23 cellular contexts compared by ENCODE assay signal in the genomic region with DNA sequence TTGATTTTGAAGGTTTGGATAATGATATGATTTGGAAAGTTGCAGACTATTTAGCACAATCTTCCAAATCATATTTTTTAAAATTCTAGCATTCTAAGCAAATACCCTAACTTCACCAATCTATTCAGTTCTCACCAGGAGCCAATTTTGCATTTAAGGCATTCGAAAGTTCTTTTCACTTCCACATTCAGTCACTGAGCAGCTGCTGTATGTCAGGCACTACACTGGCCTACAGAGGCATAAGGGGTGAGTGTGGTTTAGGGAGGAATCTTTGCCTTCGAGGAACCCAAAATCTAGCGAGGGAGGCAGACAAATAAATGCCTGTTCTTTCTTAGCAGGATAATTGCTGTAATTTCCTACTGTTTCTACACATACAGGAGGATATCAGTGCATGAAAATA. TPM values are rescaled to one million over a fixed set of nuclear protein-coding genes. Genes with fewer than 3 reads are reported as not detected.
DNase-seq lines count a peak whose midpoint lies in the region; ATAC-seq, FAIRE-seq and TF ChIP-seq lines count a peak whose summit lies in the region.
"Had no signal": no experiment of that assay in that cellular context is flagged by ENCODE, and none has a peak within 500 bp of the region (broad histone marks: within the 10 kb centered on the region; RNA-seq: fewer than 3 reads in every experiment).

No MANE protein-coding gene starts in this region.

- no peak for TF ChIP-seq CTCF in GM12878 (IDR thresholded peaks at IDR 0.05 in 2 of 3, conservative IDR thresholded peaks at IDR 0.05 in 1 of 3; ENCODE audit: control insufficient read depth in 2 of 3, extremely low read depth in 1 of 3, insufficient read depth in 1 of 3, low read depth in 3 of 3, low read length in 3 of 3)
- no peak for TF ChIP-seq CTCF in GM10266 (IDR thresholded peaks at IDR 0.05; ENCODE audit: control insufficient read depth, insufficient read depth, low read depth, missing control alignments)

- H4K20me1 ChIP-seq in GM12878 (ENCODE audit: control insufficient read depth, insufficient read depth), result no peaks in the 10 kb centered on the region

- TF ChIP-seq EP300 in GM12878 (IDR thresholded peaks at IDR 0.05; ENCODE audit: borderline replicate concordance in 1 of 2, control insufficient read depth in 1 of 2, low read depth in 2 of 2, low read length in 2 of 2), result no peak

- H3K27ac ChIP-seq in GM12878 (ENCODE audit: control insufficient read depth, insufficient read depth), result no peak overlapping the region
- H3K27ac ChIP-seq: body of pancreas, skin epidermis, testis had no signal

- intact Hi-C loops in GM12878 (cut with micrococcal nuclease; ENCODE audit: unreplicated experiment), result no loop called here

- POLR2A ChIA-PET in GM12878 (lab: Charles Lee), result no interaction called here

- no peaks in the 10 kb centered on the region for H3K36me3 ChIP-seq in GM12878 (ENCODE audit: control insufficient read depth in 2 of 2, insufficient read depth in 2 of 2, low read length in 1 of 2)

- ATAC-seq in GM19043 (IDR thresholded peaks at IDR 0.05; ENCODE audit: low read depth, unreplicated experiment) (peak; percentile 89), GM21786 (IDR thresholded peaks at IDR 0.05; ENCODE audit: unreplicated experiment) (peak; percentile 80), HG03342 (IDR thresholded peaks at IDR 0.05; ENCODE audit: unreplicated experiment) (peak; percentile 72), GM12878 (peak; percentile 63)
- ATAC-seq: activated naive CD4-positive, alpha-beta T cell treated with anti-CD3 and anti-CD28 coated beads, Interleukin-2, amount 50 U/mL, for 72 hours; body of pancreas had no signal

- H3K27me3 ChIP-seq in GM12878 (replicated peaks in 1 of 2; ENCODE audit: control insufficient read depth in 2 of 2, insufficient read depth in 2 of 2, low read length in 1 of 2), result no peaks in the 10 kb centered on the region; a peak in 1 of 4 replicates
- H3K27me3 ChIP-seq: body of pancreas, testis had no signal

- RAD21 ChIA-PET in GM12878 (lab: Charles Lee; ENCODE audit: unreplicated experiment), result no interaction called here

- H3K4me2 ChIP-seq in GM12878 (ENCODE audit: control insufficient read depth, insufficient read depth), result no peak overlapping the region

- no peak for TF ChIP-seq RAD21 in GM12878 (IDR thresholded peaks at IDR 0.05; ENCODE audit: insufficient read depth, low read depth, low read length)

- WGBS in GM12878 (ENCODE audit: insufficient coverage, insufficient replicate concordance, low lambda C conversion rate, missing lambda C conversion rate), result 0% methylated on average over 3 of the region's 3 CpGs

- TF ChIP-seq POLR2A in GM12878 (IDR thresholded peaks at IDR 0.05; ENCODE audit: low read depth, low read length), result no peak

- H3K79me2 ChIP-seq in GM12878 (ENCODE audit: control insufficient read depth, insufficient read depth, low read length), result no peaks in the 10 kb centered on the region

- CTCF ChIA-PET in GM12878 (lab: Yijun Ruan, JAX), result no interaction called here

- SMC1A ChIA-PET in GM12878 (lab: Charles Lee; ENCODE audit: uncharacterized antibody, unreplicated experiment), result interaction anchor here (0.8 kb wide), 1 partner anchor 12 kb away, joined by 4 read pairs; no protein-coding TSS in a partner anchor

- H2AFZ ChIP-seq in GM12878 (ENCODE audit: control insufficient read depth, low read depth, low read length), result no peak overlapping the region

- BruUV-seq in GM12878 (replicated peaks; lab: Mats Ljungman, UMichigan), result no TSS peak

- DNase-seq in GM12878 (ENCODE audit: low read depth, low spot score) (no peak), NOMO-1 treated with dmso at 0.1 percent for 144 hours (lab: John Stamatoyannopoulos, UW; ENCODE audit: unreplicated experiment) (no peak), GM10266 (ENCODE audit: extremely low spot score) (no peak)
- DNase-seq in stimulated activated CD4-positive, alpha-beta T cell treated with anti-CD3 and anti-CD28 coated beads, Interleukin-4, amount 100 ng/mL, for 24 hours, result no peak
- DNase-seq in stimulated activated CD4-positive, alpha-beta T cell treated with anti-CD3 and anti-CD28 coated beads, Interleukin-12 subunit alpha, Interleukin-12 subunit beta, amount 100 ng/mL, for 4 hours, result no peak
- DNase-seq: activated CD4-positive, alpha-beta T cell treated with anti-CD3 and anti-CD28 coated beads for 48 hours; body of pancreas; GDM1; NCI-H2081 treated with DMSO at 0.1 percent for 48 hours; NCI-H524; OCI-M1; posterior cingulate gyrus; T1000; testis had no signal

- H3K4me3 ChIP-seq in GM12878, result no peak overlapping the region
- H3K4me3 ChIP-seq: body of pancreas, lung, skin epidermis, testis had no signal

- in situ Hi-C loops in GM12878 (cut with MboI), result no loop called here

- H3K9ac ChIP-seq in GM12878 (ENCODE audit: control insufficient read depth, insufficient read depth, low read length), result no peak overlapping the region

- no peak for FAIRE-seq in GM12878 (lab: Jason Lieb, UNC)
- FAIRE-seq: GM18507 had no signal

- H3K9me3 ChIP-seq in GM12878 (replicated peaks; ENCODE audit: control insufficient read depth, insufficient read depth, low read length), result no peaks in the 10 kb centered on the region
- H3K9me3 ChIP-seq: body of pancreas, testis had no signal

- H3K4me1 ChIP-seq in GM12878 (ENCODE audit: control insufficient read depth, insufficient read depth, low read length), result no peaks in the 10 kb centered on the region
- H3K4me1 ChIP-seq: body of pancreas, testis had no signal

TF ChIP-seq in GM12878, 131 proteins besides CTCF, POLR2A, EP300 and RAD21:
- 0 out of 2 replicates have a peak, but pooled peaks have one; percentile 45 for TF ChIP-seq TCF3 (IDR thresholded peaks at IDR 0.05; ENCODE audit: borderline replicate concordance, insufficient read depth, low read depth, low read length)
- no peak for TF ChIP-seq CBX5 (IDR thresholded peaks at IDR 0.05; ENCODE audit: low read depth)

RNA-seq across cellular contexts. Expression of a gene that starts 10.7 kb away (rescaled TPM):
- not detected in 2 replicates for total RNA-seq in GM12878 (2013; cell fraction: nucleolus; rRNA removed)
- total RNA-seq in GM12878 (2014; rRNA removed) (not detected in 2 replicates), GM12878 (2014; rRNA removed; fragmentation: Illumina TruSeq; extraction: Trizol) (not detected in 2 replicates), GM12878 (2021) (not detected in 2 replicates)
- not detected for polyA plus RNA-seq in GM12878 (2011; ENCODE audit: low read depth)
- polyA plus RNA-seq in GM12878 (2011; rRNA removed) (not detected in 2 replicates), GM12878 (2014; fragmentation: Illumina TruSeq; extraction: Trizol) (not detected in 2 replicates), GM12878 (2014; fragmentation: Nextera tagmentation; extraction: Ambion mirVana) (not detected), GM12878 (2014; rRNA removed) (not detected in 2 replicates), GM12878 (2016; fragmentation: Nextera tagmentation; extraction: Ambion mirVana) (not detected)
- not detected in 2 replicates for polyA plus RNA-seq in GM12878 (2011; cell fraction: cytosol; rRNA removed)
- polyA plus RNA-seq in GM12878 (2011; cell fraction: nucleus; rRNA removed), result not detected in 2 replicates
- polyA plus RNA-seq in GM12878 (2012), result not detected in 2 replicates
- not detected in 2 replicates for polyA minus RNA-seq in GM12878 (2011; rRNA and poly(A)+ RNA removed)
- polyA minus RNA-seq in GM12878 (2011; cell fraction: cytosol; rRNA and poly(A)+ RNA removed), result not detected in 2 replicates
- polyA minus RNA-seq in GM12878 (2011; cell fraction: nucleus; rRNA and poly(A)+ RNA removed), result not detected in 2 replicates
- total RNA-seq: activated naive CD4-positive, alpha-beta T cell treated with anti-CD3 and anti-CD28 coated beads, Interleukin-2, amount 50 U/mL, for 72 hours; epithelial cell of proximal tubule; SK-MEL-5; testis had no signal

RNA-seq across cellular contexts. Expression of a gene that starts 50.6 kb away (rescaled TPM):
- not detected in 2 replicates for total RNA-seq in GM12878 (2013; cell fraction: nucleolus; rRNA removed)
- total RNA-seq in GM12878 (2014; rRNA removed) (not detected in 2 replicates), GM12878 (2014; rRNA removed; fragmentation: Illumina TruSeq; extraction: Trizol) (not detected in 2 replicates), GM12878 (2021) (not detected in 2 replicates)
- not detected for polyA plus RNA-seq in GM12878 (2011; ENCODE audit: low read depth)
- polyA plus RNA-seq in GM12878 (2011; rRNA removed) (0.03 TPM in 1 of 2 replicates, not detected in the other), GM12878 (2014; fragmentation: Illumina TruSeq; extraction: Trizol) (0.06 TPM in 1 of 2 replicates, not detected in the other), GM12878 (2014; fragmentation: Nextera tagmentation; extraction: Ambion mirVana) (not detected), GM12878 (2014; rRNA removed) (not detected in 2 replicates), GM12878 (2016; fragmentation: Nextera tagmentation; extraction: Ambion mirVana) (not detected)
- 0.05 TPM in 1 of 2 replicates, not detected in the other for polyA plus RNA-seq in GM12878 (2011; cell fraction: cytosol; rRNA removed)
- polyA plus RNA-seq in GM12878 (2011; cell fraction: nucleus; rRNA removed), result not detected in 2 replicates
- polyA plus RNA-seq in GM12878 (2012), result 0.11 TPM in 1 of 2 replicates, not detected in the other
- not detected in 2 replicates for polyA minus RNA-seq in GM12878 (2011; rRNA and poly(A)+ RNA removed)
- polyA minus RNA-seq in GM12878 (2011; cell fraction: cytosol; rRNA and poly(A)+ RNA removed), result not detected in 2 replicates
- polyA minus RNA-seq in GM12878 (2011; cell fraction: nucleus; rRNA and poly(A)+ RNA removed), result not detected in 2 replicates
- total RNA-seq: activated naive CD4-positive, alpha-beta T cell treated with anti-CD3 and anti-CD28 coated beads, Interleukin-2, amount 50 U/mL, for 72 hours; body of pancreas; epithelial cell of proximal tubule had no signal

RNA-seq across cellular contexts. Expression of a gene that starts 58.3 kb away (rescaled TPM):
- total RNA-seq in GM12878 (2013; cell fraction: nucleolus; rRNA removed), result 5.6 and 6.1 TPM in 2 replicates
- total RNA-seq in GM12878 (2014; rRNA removed), result 17.8 and 22.2 TPM in 2 replicates
- total RNA-seq in GM12878 (2014; rRNA removed; fragmentation: Illumina TruSeq; extraction: Trizol), result 16.0 and 18.3 TPM in 2 replicates
- 17.3 and 18.4 TPM in 2 replicates for total RNA-seq in GM12878 (2021)
- 8.2 TPM for polyA plus RNA-seq in GM12878 (2011; ENCODE audit: low read depth)
- polyA plus RNA-seq in GM12878 (2011; rRNA removed), result 18.5 and 22.2 TPM in 2 replicates
- polyA plus RNA-seq in GM12878 (2011; cell fraction: cytosol; rRNA removed), result 14.3 and 14.4 TPM in 2 replicates
- 10.2 and 10.4 TPM in 2 replicates for polyA plus RNA-seq in GM12878 (2011; cell fraction: nucleus; rRNA removed)
- polyA plus RNA-seq in GM12878 (2012), result 9.8 and 10.4 TPM in 2 replicates
- polyA plus RNA-seq in GM12878 (2014; fragmentation: Illumina TruSeq; extraction: Trizol), result 21.2 and 23.9 TPM in 2 replicates
- 1 to 10 TPM; 6.5 to 8.9 TPM for polyA plus RNA-seq in GM12878 (2014; fragmentation: Nextera tagmentation; extraction: Ambion mirVana)
- polyA plus RNA-seq in GM12878 (2014; rRNA removed), result 14.1 TPM in 2 replicates
- 10 to 100 TPM; 21.9 to 22.7 TPM for polyA plus RNA-seq in GM12878 (2016; fragmentation: Nextera tagmentation; extraction: Ambion mirVana)
- polyA minus RNA-seq in GM12878 (2011; rRNA and poly(A)+ RNA removed), result 23.5 and 24.7 TPM in 2 replicates
- polyA minus RNA-seq in GM12878 (2011; cell fraction: cytosol; rRNA and poly(A)+ RNA removed), result 11.5 and 19.4 TPM in 2 replicates
- 7.7 and 13.4 TPM in 2 replicates for polyA minus RNA-seq in GM12878 (2011; cell fraction: nucleus; rRNA and poly(A)+ RNA removed)
